ENCODE assay signal across 9 cellular contexts in the genomic region with DNA sequence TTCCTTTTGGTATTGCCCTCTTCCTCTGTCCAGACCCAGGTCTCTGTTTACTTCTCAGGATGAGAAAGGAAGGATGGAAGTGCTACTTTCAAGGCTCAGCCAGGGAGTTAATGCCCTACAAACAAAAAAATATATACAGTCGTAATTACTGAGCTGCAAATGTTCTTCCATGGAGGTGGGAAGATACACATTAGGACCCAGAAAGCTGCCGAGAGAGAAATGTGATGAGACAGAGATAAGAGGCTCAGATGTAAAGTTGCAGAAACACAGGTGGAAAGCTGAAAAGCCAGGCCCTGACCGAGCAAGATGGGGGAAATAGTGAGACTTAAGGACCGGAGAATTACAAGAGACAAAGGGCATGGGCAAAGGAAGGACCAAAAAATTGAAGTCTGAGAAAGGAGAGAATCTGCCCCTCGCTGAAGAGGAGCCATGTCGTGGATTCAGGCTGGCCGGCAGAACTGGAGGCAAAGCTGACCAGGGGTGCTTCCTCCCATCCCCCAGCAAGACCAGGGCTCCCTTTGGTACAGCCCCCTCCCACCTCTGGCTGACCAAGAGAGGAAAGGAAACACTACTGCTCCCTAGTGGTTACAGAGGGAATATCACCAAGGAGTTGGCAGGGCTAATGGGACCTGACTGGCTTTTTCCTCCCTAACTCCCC. TPM values are rescaled to one million over a fixed set of nuclear protein-coding genes. Genes with fewer than 3 reads are reported as not detected.
DNase-seq lines count a peak whose midpoint lies in the region; ATAC-seq, FAIRE-seq and TF ChIP-seq lines count a peak whose summit lies in the region.
"Had no signal": no experiment of that assay in that cellular context is flagged by ENCODE, and none has a peak within 500 bp of the region (broad histone marks: within the 10 kb centered on the region; RNA-seq: fewer than 3 reads in every experiment).

No MANE protein-coding gene starts in this region.

- POLR2A ChIA-PET in activated CD8-positive, alpha-beta T cell treated with anti-CD3 and anti-CD28 coated beads, Interleukin-2, amount 10 ng/mL, durations not matched to agents 7 days and 5 days (lab: Charles Lee) = no interaction called here

- no peak overlapping the region for H3K4me3 Mint-ChIP-seq in CD14-positive monocyte
- no peak overlapping the region for H3K4me3 Mint-ChIP-seq in activated CD8-positive, alpha-beta T cell treated with anti-CD3 and anti-CD28 coated beads, Interleukin-2, amount 10 ng/mL, durations not matched to agents 7 days and 5 days

- H3K36me3 Mint-ChIP-seq in CD14-positive monocyte = no peaks in the 10 kb centered on the region
- H3K36me3 Mint-ChIP-seq in activated CD8-positive, alpha-beta T cell treated with anti-CD3 and anti-CD28 coated beads, Interleukin-2, amount 10 ng/mL, durations not matched to agents 7 days and 5 days (ENCODE audit: low read depth) = no peaks in the 10 kb centered on the region

- no peaks in the 10 kb centered on the region for H3K27me3 ChIP-seq in pancreas

- in situ Hi-C loops in GM13976 (cut with MboI; ENCODE audit: low sequenced_read_pairs, unreplicated experiment) = no loop called here

- DNase-seq in CD14-positive monocyte (ENCODE audit: low spot score) = no peak
- peak; percentile 84 for DNase-seq in GM13976 (ENCODE audit: low spot score)
- peak; percentile 61 for DNase-seq in NCI-H1105 treated with DMSO at 0.1 percent for 48 hours (lab: John Stamatoyannopoulos, UW)
- DNase-seq in activated CD8-positive, alpha-beta T cell treated with anti-CD3 and anti-CD28 coated beads, Interleukin-2, amount 10 ng/mL, durations not matched to agents 7 days and 5 days = peak; percentile 41
- DNase-seq in germinal center (ENCODE audit: low spot score) = peak; percentile 70
- DNase-seq in pancreas = no peak

- no peaks in the 10 kb centered on the region for H3K4me1 ChIP-seq in pancreas
- H3K4me1 ChIP-seq: SJSA1 had no signal

- intact Hi-C loops in CD14-positive monocyte (cut with micrococcal nuclease) = no loop called here
- intact Hi-C loops in pancreas (cut with DNase I) = no loop called here

- H3K4me3 ChIP-seq in pancreas = no peak overlapping the region
- H3K4me3 ChIP-seq: SJSA1 had no signal

- TF ChIP-seq CTCF in CD14-positive monocyte (IDR thresholded peaks at IDR 0.05) (peak; percentile 94), GM13976 (IDR thresholded peaks at IDR 0.05; ENCODE audit: borderline replicate concordance, control extremely low read depth, extremely low read depth, insufficient read depth, missing control alignments) (peak; percentile 65), pancreas (IDR thresholded peaks at IDR 0.05) (peak; percentile 51 to 79 (median 67))

- 19 to 29% methylated on average over 7 of the region's 7 CpGs for WGBS in pancreas, 2 donors

- no peaks in the 10 kb centered on the region for H3K36me3 ChIP-seq in pancreas
- H3K36me3 ChIP-seq: SJSA1 had no signal

- H3K9me3 Mint-ChIP-seq in CD14-positive monocyte = peaks cover 0 to 1% (median 0%) of the 10 kb centered on the region in 7 donors
- no peaks in the 10 kb centered on the region for H3K9me3 Mint-ChIP-seq in activated CD8-positive, alpha-beta T cell treated with anti-CD3 and anti-CD28 coated beads, Interleukin-2, amount 10 ng/mL, durations not matched to agents 7 days and 5 days (ENCODE audit: insufficient read depth)

- peaks cover 2% of the 10 kb centered on the region for H3K4me1 Mint-ChIP-seq in CD14-positive monocyte
- no peaks in the 10 kb centered on the region for H3K4me1 Mint-ChIP-seq in activated CD8-positive, alpha-beta T cell treated with anti-CD3 and anti-CD28 coated beads, Interleukin-2, amount 10 ng/mL, durations not matched to agents 7 days and 5 days (ENCODE audit: low read depth)

- CTCF ChIA-PET in activated CD8-positive, alpha-beta T cell treated with anti-CD3 and anti-CD28 coated beads, Interleukin-2, amount 10 ng/mL, durations not matched to agents 7 days and 5 days (lab: Charles Lee) = interaction anchor here (0.7 to 7.5 kb wide), 13 partner anchors 9 to 62 kb away, joined by 3 to 69 read pairs (median 5); a partner anchor contains a TSS

- H3K9me3 ChIP-seq in pancreas = no peaks in the 10 kb centered on the region
- H3K9me3 ChIP-seq: SJSA1 had no signal

- ATAC-seq in activated CD8-positive, alpha-beta T cell treated with anti-CD3 and anti-CD28 coated beads, Interleukin-2, amount 10 ng/mL, durations not matched to agents 7 days and 5 days = peak; percentile 62
- ATAC-seq in pancreas = peak; percentile 55 to 93 (median 86)
- ATAC-seq in GM19455 (IDR thresholded peaks at IDR 0.05; ENCODE audit: unreplicated experiment) = no peak
- no peak for ATAC-seq in HG02678 (IDR thresholded peaks at IDR 0.05; ENCODE audit: unreplicated experiment)

- no peak overlapping the region for H3K27ac ChIP-seq in pancreas
- H3K27ac ChIP-seq: SJSA1 had no signal

- no peak for FAIRE-seq in pancreas (lab: Jason Lieb, UNC)

- H3K27me3 Mint-ChIP-seq in CD14-positive monocyte (ENCODE audit: low read depth in 3 of 3) = peaks cover 6 to 7% (median 7%) of the 10 kb centered on the region in 3 donors
- peaks cover 2% of the 10 kb centered on the region for H3K27me3 Mint-ChIP-seq in activated CD8-positive, alpha-beta T cell treated with anti-CD3 and anti-CD28 coated beads, Interleukin-2, amount 10 ng/mL, durations not matched to agents 7 days and 5 days (ENCODE audit: low read depth)

- no peak overlapping the region for H3K27ac Mint-ChIP-seq in CD14-positive monocyte
- H3K27ac Mint-ChIP-seq in activated CD8-positive, alpha-beta T cell treated with anti-CD3 and anti-CD28 coated beads, Interleukin-2, amount 10 ng/mL, durations not matched to agents 7 days and 5 days = no peak overlapping the region

RNA-seq across cellular contexts. Expression of a gene that starts 12.2 kb away (rescaled TPM):
- polyA plus RNA-seq in CD14-positive monocyte = under 1 TPM in 1 of 2 donors, not detected in 1; 0.07 TPM
- 1 to 10 TPM in 1 of 2 experiments, under 1 TPM in 1; 0.90 to 1.5 TPM for total RNA-seq in activated CD8-positive, alpha-beta T cell treated with anti-CD3 and anti-CD28 coated beads, Interleukin-2, amount 10 ng/mL, durations not matched to agents 7 days and 5 days
- 1 to 10 TPM in 3 of 6 donors, under 1 TPM in 3; 0.63 to 3.8 (median 1.0) TPM for total RNA-seq in pancreas
- polyA plus RNA-seq in pancreas = 1 to 10 TPM; 1.7 to 3.0 TPM
- total RNA-seq: SJSA1 had no signal

RNA-seq across cellular contexts. Expression of a gene that starts 16.7 kb away (rescaled TPM):
- 10 to 100 TPM; 15.3 to 17.0 TPM for polyA plus RNA-seq in CD14-positive monocyte
- total RNA-seq in activated CD8-positive, alpha-beta T cell treated with anti-CD3 and anti-CD28 coated beads, Interleukin-2, amount 10 ng/mL, durations not matched to agents 7 days and 5 days = 1 to 10 TPM; 7.3 to 9.8 TPM
- 10 to 100 TPM in 1 of 6 donors, 1 to 10 TPM in 5; 5.6 to 11.6 (median 8.4) TPM for total RNA-seq in pancreas
- polyA plus RNA-seq in pancreas = 10 to 100 TPM; 11.9 TPM

RNA-seq across cellular contexts. Expression of a gene that starts 28.3 kb away (rescaled TPM):
- polyA plus RNA-seq in CD14-positive monocyte = 10 to 100 TPM; 32.2 to 37.0 TPM
- total RNA-seq in activated CD8-positive, alpha-beta T cell treated with anti-CD3 and anti-CD28 coated beads, Interleukin-2, amount 10 ng/mL, durations not matched to agents 7 days and 5 days = 100 to 1,000 TPM; 267 to 276 TPM
- total RNA-seq in pancreas = 100 to 1,000 TPM in 1 of 6 donors, 10 to 100 TPM in 5; 57.4 to 153 (median 70.4) TPM
- polyA plus RNA-seq in pancreas = 100 to 1,000 TPM; 303 to 392 TPM

RNA-seq across cellular contexts. Expression of a gene that starts 39.3 kb away (rescaled TPM):
- 1 to 10 TPM; 3.7 to 4.1 TPM for polyA plus RNA-seq in CD14-positive monocyte
- total RNA-seq in activated CD8-positive, alpha-beta T cell treated with anti-CD3 and anti-CD28 coated beads, Interleukin-2, amount 10 ng/mL, durations not matched to agents 7 days and 5 days = not detected
- total RNA-seq in pancreas = under 1 TPM; 0.12 to 0.47 (median 0.29) TPM
- polyA plus RNA-seq in pancreas = 1 to 10 TPM in 1 of 2 donors, under 1 TPM in 1; 0.46 to 1.3 TPM
- total RNA-seq: SJSA1 had no signal

Comparison
In these comparisons a context has a peak if more than half of its experiments do, and no peak if none do; other contexts are left out.
1. DNase-seq: peak in GM13976 (single experiment), NCI-H1105 treated with DMSO at 0.1 percent for 48 hours (single experiment), activated CD8-positive, alpha-beta T cell treated with anti-CD3 and anti-CD28 coated beads, Interleukin-2, amount 10 ng/mL, durations not matched to agents 7 days and 5 days (single experiment) and germinal center (single experiment); none in CD14-positive monocyte (single experiment) and pancreas (0 of 6).
2. ATAC-seq: peak in activated CD8-positive, alpha-beta T cell treated with anti-CD3 and anti-CD28 coated beads, Interleukin-2, amount 10 ng/mL, durations not matched to agents 7 days and 5 days (single experiment) and pancreas (4 of 4); none in GM19455 (single experiment) and HG02678 (single experiment).
3. Peak in every context shown above with its lines, with median percentiles within 50 percentile points of each other: CTCF ChIP-seq.